In the genomic region with DNA sequence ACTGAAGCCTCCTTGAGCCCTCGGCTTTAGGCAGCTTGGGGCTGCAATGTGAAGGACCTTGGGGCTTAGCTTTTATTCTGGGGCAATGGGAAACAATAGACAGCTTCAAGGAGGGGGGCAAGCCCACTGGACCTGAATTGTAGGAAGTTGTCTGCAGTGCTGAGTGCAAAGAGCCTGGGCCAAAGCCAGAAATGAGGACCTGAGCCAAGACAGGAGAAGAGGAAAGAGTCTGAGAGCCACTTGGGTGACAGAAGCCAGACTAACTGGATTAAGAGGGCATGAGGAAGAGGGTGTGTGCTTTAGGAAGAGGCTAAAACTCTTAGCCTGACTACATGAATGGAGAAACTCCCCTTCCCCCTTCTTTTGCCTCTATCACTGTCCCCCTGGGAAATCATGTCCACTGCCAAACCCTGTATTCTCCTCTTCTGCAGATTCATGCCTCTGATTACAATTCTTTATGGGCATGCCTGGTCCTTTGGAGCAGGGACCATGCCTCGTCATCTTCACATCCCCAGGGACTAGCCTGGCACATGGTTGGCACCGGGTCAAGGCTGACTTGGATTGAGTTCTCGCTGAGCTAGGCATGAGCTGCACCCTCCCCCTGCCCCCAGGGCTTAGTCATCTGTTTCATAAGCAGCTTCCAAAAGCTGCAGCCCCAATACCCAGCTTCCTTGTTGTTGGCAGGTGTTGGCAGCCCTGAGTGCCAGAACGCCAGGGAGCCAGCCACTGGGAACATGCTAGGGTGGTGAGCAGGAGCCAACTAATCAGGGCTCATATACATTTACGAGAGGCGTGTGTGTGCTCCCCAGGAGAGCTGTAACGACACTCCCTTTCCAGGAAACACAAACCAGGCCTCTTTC, we compare ENCODE assay signal across 7 cellular contexts. TPM values are rescaled to one million over a fixed set of nuclear protein-coding genes. Genes with fewer than 3 reads are reported as not detected.
DNase-seq lines count a peak whose midpoint lies in the region; ATAC-seq and TF ChIP-seq lines count a peak whose summit lies in the region.

No MANE protein-coding gene starts in this region.

- H4K5ac ChIP-seq in H9 (ENCODE audit: insufficient read length, low read depth, low read length) = no peak overlapping the region

- H3K27me3 Mint-ChIP-seq in H9 (ENCODE audit: low read depth) = peaks cover 4% of the 10 kb centered on the region
- peaks cover 15% of the 10 kb centered on the region for H3K27me3 Mint-ChIP-seq in chondrocyte (ENCODE audit: low read depth)

- H3K27ac Mint-ChIP-seq in H9 (peak overlapping the region in 1 of 3 experiments; percentile 24; a peak in 1 of 7 replicates), chondrocyte (ENCODE audit: unreplicated experiment) (peak overlapping the region; percentile 15)

- H3K4me3 Mint-ChIP-seq in H9 (no peak overlapping the region), chondrocyte (ENCODE audit: unreplicated experiment) (no peak overlapping the region)

- H3K27ac ChIP-seq in H9 (ENCODE audit: insufficient read length, low read depth, low read length) = no peak overlapping the region

- H2BK12ac ChIP-seq in H9 (ENCODE audit: insufficient read length, low read depth, low read length) = no peak overlapping the region

- no peak overlapping the region for H3K56ac ChIP-seq in H9 (ENCODE audit: insufficient read length, low read depth, low read length)

- no peak for DNase-seq in H9
- DNase-seq in NCI-H345 treated with DMSO at 0.1 percent for 48 hours (lab: John Stamatoyannopoulos, UW; ENCODE audit: unreplicated experiment) = peak; percentile 100
- DNase-seq in chondrocyte (ENCODE audit: low spot score) = no peak
- DNase-seq in mesenteric fat pad (ENCODE audit: low spot score) = peak; percentile 95
- DNase-seq in activated T-cell treated with anti-CD3 and anti-CD28 coated beads for 4 hours = no peak

- no peak overlapping the region for H4K91ac ChIP-seq in H9 (ENCODE audit: insufficient read length, low read depth, low read length)

- H2AFZ ChIP-seq in H9 (ENCODE audit: low read length) = no peak overlapping the region

- H3K9me3 ChIP-seq in H9 (ENCODE audit: control insufficient read depth, low read depth, low read length) = no peaks in the 10 kb centered on the region

- H2BK15ac ChIP-seq in H9 (ENCODE audit: low read depth, low read length) = no peak overlapping the region

- peaks cover 2 to 11% (median 3%) of the 10 kb centered on the region in 3 experiments; a peak in 3 of 7 replicates for H3K36me3 Mint-ChIP-seq in H9 (ENCODE audit: insufficient read depth in 1 of 3, low read depth in 3 of 3)
- H3K36me3 Mint-ChIP-seq in chondrocyte (ENCODE audit: low read depth) = no peaks in the 10 kb centered on the region

- peak overlapping the region; percentile 41 for H3K18ac ChIP-seq in H9 (ENCODE audit: insufficient read length, low read depth, low read length)

- no peaks in the 10 kb centered on the region for H3K27me3 ChIP-seq in H9 (ENCODE audit: insufficient read depth, low read length)

- no peak for TF ChIP-seq CTCF in H9 (conservative IDR thresholded peaks at IDR 0.05)
- no peak for TF ChIP-seq CTCF in chondrocyte (IDR thresholded peaks at IDR 0.05)

- no peaks in the 10 kb centered on the region for H3K4me1 ChIP-seq in H9 (ENCODE audit: insufficient read depth, low read length)

- H3K9ac ChIP-seq in H9 (ENCODE audit: extremely low read depth, insufficient read length, low read length) = no peak overlapping the region

- H3K9me3 Mint-ChIP-seq in H9 (peaks cover 4% of the 10 kb centered on the region in 2 experiments; a peak in 3 of 5 replicates), chondrocyte (ENCODE audit: low read depth) (peaks cover 7% of the 10 kb centered on the region)

- no peak overlapping the region for H3K4me2 ChIP-seq in H9 (ENCODE audit: insufficient read depth, insufficient read length, low read length)

- no peaks in the 10 kb centered on the region for H4K20me1 ChIP-seq in H9 (ENCODE audit: control insufficient read depth, insufficient read depth, insufficient read length)

- H3K79me1 ChIP-seq in H9 (ENCODE audit: insufficient read depth, low read depth, low read length, poor library complexity, severe bottlenecking) = no peaks in the 10 kb centered on the region

- H3K4me1 Mint-ChIP-seq in H9 (peaks cover 10 to 18% of the 10 kb centered on the region in 2 experiments), chondrocyte (ENCODE audit: low read depth) (peaks cover 22% of the 10 kb centered on the region)

- H2BK120ac ChIP-seq in H9 (ENCODE audit: low read depth, low read length, poor library complexity, severe bottlenecking) = no peak overlapping the region

- no peak overlapping the region for H3T11ph ChIP-seq in H9 (ENCODE audit: low read length)

- H2BK20ac ChIP-seq in H9 (ENCODE audit: low read depth, low read length, poor library complexity, severe bottlenecking) = no peak overlapping the region

- H3K79me2 ChIP-seq in H9 (ENCODE audit: insufficient read depth, low read length) = no peaks in the 10 kb centered on the region

- no peak overlapping the region for H3K14ac ChIP-seq in H9 (ENCODE audit: insufficient read depth, low read length)

- H2AK5ac ChIP-seq in H9 (ENCODE audit: insufficient read length, low read length) = no peak overlapping the region

- no peak overlapping the region for H3K4ac ChIP-seq in H9 (ENCODE audit: low read depth, low read length)

- no peak overlapping the region for H4K8ac ChIP-seq in H9 (replicated peaks; ENCODE audit: insufficient read length, low read depth, low read length)

- H3K23ac ChIP-seq in H9 (ENCODE audit: insufficient read length, low read depth, low read length) = no peak overlapping the region

- no CpG with 5 or more reads among the region's 8 CpGs for WGBS in H9 (ENCODE audit: extremely low coverage, insufficient read length, low lambda C conversion rate)

- no peak for ATAC-seq in GM19351 (IDR thresholded peaks at IDR 0.05; ENCODE audit: unreplicated experiment)
- ATAC-seq in HG02981 (IDR thresholded peaks at IDR 0.05; ENCODE audit: unreplicated experiment) = no peak

- H2BK5ac ChIP-seq in H9 (ENCODE audit: insufficient read length, low read length) = no peak overlapping the region

- no peaks in the 10 kb centered on the region for H3K23me2 ChIP-seq in H9 (ENCODE audit: insufficient read length, low read depth, low read length, poor library complexity, severe bottlenecking)

RNA-seq across cellular contexts. Expression of a gene that starts 27.8 kb away (rescaled TPM):
- 22.8 and 24.7 TPM in 2 replicates for total RNA-seq in H9 (2021)
- 25.9 to 78.0 TPM (median 72.2 TPM) in 3 replicates for total RNA-seq in chondrocyte
- total RNA-seq in mesenteric fat pad = 113 TPM

Comparison
In these comparisons a context has a peak if more than half of its experiments do, and no peak if none do; other contexts are left out.
1. DNase-seq: peak in NCI-H345 treated with DMSO at 0.1 percent for 48 hours (single experiment) and mesenteric fat pad (single experiment); none in H9 (single experiment), chondrocyte (single experiment) and activated T-cell treated with anti-CD3 and anti-CD28 coated beads for 4 hours (single experiment).